Comparison of ENCODE assay signal across 1 cellular context in genomic region chr5:75567710-75568109, GRCh38.
TF ChIP-seq lines count a peak whose summit lies in the region.

No MANE protein-coding gene starts in this region.

TF ChIP-seq in GM23338, 12 proteins besides CTCF, POLR2A, EP300 and RAD21 (continued from another document):
- TF ChIP-seq ZNF462 (CRISPR knock-in tag; IDR thresholded peaks at IDR 0.05) (no peak), CREB1 (CRISPR knock-in tag; IDR thresholded peaks at IDR 0.05; ENCODE audit: low read depth) (no peak), JUNB (IDR thresholded peaks at IDR 0.05; ENCODE audit: unreplicated experiment) (no peak)
